ENCODE assay signal across 19 cellular contexts in genomic region chr2:218403810-218404209, GRCh38. TPM values are rescaled to one million over a fixed set of nuclear protein-coding genes. Genes with fewer than 3 reads are reported as not detected.
DNase-seq lines count a peak whose midpoint lies in the region; ATAC-seq and TF ChIP-seq lines count a peak whose summit lies in the region.
"Had no signal": no experiment of that assay in that cellular context is flagged by ENCODE, and none has a peak within 500 bp of the region (broad histone marks: within the 10 kb centered on the region; RNA-seq: fewer than 3 reads in every experiment).

No MANE protein-coding gene starts in this region.

- H3K9me3 ChIP-seq in left ventricle myocardium inferior (replicated peaks) (no peaks in the 10 kb centered on the region), heart left ventricle (no peaks in the 10 kb centered on the region), OCI-LY7 (ENCODE audit: low read length) (no peaks in the 10 kb centered on the region), esophagus squamous epithelium (no peaks in the 10 kb centered on the region), tibial nerve (no peaks in the 10 kb centered on the region)

- intact Hi-C loops in left ventricle myocardium inferior (cut with micrococcal nuclease) (no loop called here), heart left ventricle (cut with DNase I) (loop anchor here in 5 of 10 donors (10.0 kb wide), 2 partner anchors 161 to 251 kb away; partner anchors contain the start of genes BCS1L (in 4 of the 5), ZNF142 (in 4 of the 5), CNOT9 (in 1 of the 5) and USP37 (in 1 of the 5)), OCI-LY7 (cut with micrococcal nuclease; ENCODE audit: unreplicated experiment) (no loop called here), esophagus squamous epithelium (cut with DNase I) (loop anchor here (10.0 kb wide), 1 partner anchor 251 kb away; the partner anchor contains the start of genes BCS1L and ZNF142)

- H3K79me2 ChIP-seq in OCI-LY7 (ENCODE audit: insufficient read depth, low read depth, low read length) = peaks cover 19% of the 10 kb centered on the region

- ATAC-seq in heart left ventricle = no peak
- ATAC-seq: left lobe of liver had no signal

- TF ChIP-seq EP300 in tibial nerve (IDR thresholded peaks at IDR 0.05) = no peak

- H3K4me3 ChIP-seq in left ventricle myocardium inferior (no peak overlapping the region), heart left ventricle (no peak overlapping the region), OCI-LY7 (ENCODE audit: low read depth, low read length, poor library complexity, severe bottlenecking) (peak overlapping the region; percentile 27), esophagus squamous epithelium (no peak overlapping the region), tibial nerve (no peak overlapping the region)

- no peak for DNase-seq in left ventricle myocardium inferior
- DNase-seq in heart left ventricle = no peak
- peak; percentile 13 for DNase-seq in OCI-LY7 (ENCODE audit: low spot score)
- no peak for DNase-seq in esophagus squamous epithelium (lab: John Stamatoyannopoulos, UW)
- DNase-seq in tibial nerve (ENCODE audit: low spot score in 2 of 2) = no peak
- DNase-seq in NCI-H69 (lab: John Stamatoyannopoulos, UW) = no peak
- DNase-seq in amniotic stem cell (lab: John Stamatoyannopoulos, UW) = no peak
- DNase-seq in NCI-H526 (lab: John Stamatoyannopoulos, UW) = no peak
- DNase-seq: activated CD4-positive, alpha-beta T cell treated with anti-CD3 and anti-CD28 coated beads, Interleukin-2, amount 50 U/mL, for 1 hour; AML-193; dermis blood vessel endothelial cell; DMS79; NCI-H1694 treated with DMSO at 0.1 percent for 48 hours; NCI-H345; SHP77; stimulated activated CD4-positive, alpha-beta T cell treated with anti-CD3 and anti-CD28 coated beads, Interleukin-15, amount 100 ng/mL, for 24 hours; T1000 had no signal

- no peaks in the 10 kb centered on the region for H3K9me2 ChIP-seq in OCI-LY7 (ENCODE audit: insufficient read depth, low read length)

- CTCF ChIA-PET in OCI-LY7 (lab: Charles Lee; ENCODE audit: unreplicated experiment) = no interaction called here

- H3K36me3 ChIP-seq in left ventricle myocardium inferior (peaks cover 43% of the 10 kb centered on the region), heart left ventricle (peaks cover 3 to 45% (median 40%) of the 10 kb centered on the region in 9 donors), OCI-LY7 (ENCODE audit: insufficient read depth, low read length) (peaks cover 42% of the 10 kb centered on the region), esophagus squamous epithelium (peaks cover 24 to 43% (median 33%) of the 10 kb centered on the region in 3 donors), tibial nerve (peaks cover 0 to 41% (median 4%) of the 10 kb centered on the region in 3 donors)

- no peaks in the 10 kb centered on the region for H4K20me1 ChIP-seq in OCI-LY7 (ENCODE audit: insufficient read depth, low read length)

- H3K4me2 ChIP-seq in OCI-LY7 (ENCODE audit: low read length) = peak overlapping the region; percentile 90

- H3K4me1 ChIP-seq in left ventricle myocardium inferior (peaks cover 83% of the 10 kb centered on the region), heart left ventricle (peaks cover 12 to 69% (median 54%) of the 10 kb centered on the region in 12 donors), OCI-LY7 (ENCODE audit: insufficient read depth, low read length, poor library complexity, severe bottlenecking) (peaks cover 58% of the 10 kb centered on the region), esophagus squamous epithelium (peaks cover 48 to 78% (median 57%) of the 10 kb centered on the region in 3 donors), tibial nerve (peaks cover 0 to 71% (median 44%) of the 10 kb centered on the region in 4 donors)

- BruUV-seq in OCI-LY7 (replicated peaks; lab: Mats Ljungman, UMichigan) = no TSS peak

- no peaks in the 10 kb centered on the region for H3K27me3 ChIP-seq in left ventricle myocardium inferior (ENCODE audit: low read depth)
- H3K27me3 ChIP-seq in heart left ventricle = no peaks in the 10 kb centered on the region
- H3K27me3 ChIP-seq in esophagus squamous epithelium = no peaks in the 10 kb centered on the region
- no peaks in the 10 kb centered on the region for H3K27me3 ChIP-seq in tibial nerve

- peak overlapping the region; percentile 100 for H3K27ac ChIP-seq in left ventricle myocardium inferior (replicated peaks)
- H3K27ac ChIP-seq in heart left ventricle = no peak overlapping the region
- peak overlapping the region; percentile 81 for H3K27ac ChIP-seq in OCI-LY7 (ENCODE audit: low read depth, low read length, poor library complexity, severe bottlenecking)
- peak overlapping the region; percentile 8 to 95 (median 89) for H3K27ac ChIP-seq in esophagus squamous epithelium
- peak overlapping the region in 3 of 4 donors; percentile 87 to 97 (median 95) for H3K27ac ChIP-seq in tibial nerve

- POLR2A ChIA-PET in OCI-LY7 (lab: Charles Lee) = interaction anchor here (0.5 to 1.3 kb wide), 3 partner anchors 34 to 113 kb away, joined by 3 to 4 read pairs (median 4); no protein-coding TSS in a partner anchor

- TF ChIP-seq CTCF in left ventricle myocardium inferior (IDR thresholded peaks at IDR 0.05; ENCODE audit: borderline replicate concordance) = no peak
- no peak for TF ChIP-seq CTCF in heart left ventricle (IDR thresholded peaks at IDR 0.05)
- no peak for TF ChIP-seq CTCF in OCI-LY7 (conservative IDR thresholded peaks at IDR 0.05; ENCODE audit: low read length)
- no peak for TF ChIP-seq CTCF in esophagus squamous epithelium (IDR thresholded peaks at IDR 0.05)
- no peak for TF ChIP-seq CTCF in tibial nerve (IDR thresholded peaks at IDR 0.05)

- TF ChIP-seq POLR2A in heart left ventricle (IDR thresholded peaks at IDR 0.05) (no peak), esophagus squamous epithelium (IDR thresholded peaks at IDR 0.05) (no peak), tibial nerve (IDR thresholded peaks at IDR 0.05) (no peak)

- no peak overlapping the region for H2AFZ ChIP-seq in OCI-LY7 (ENCODE audit: low read length)

- 79 to 83% (median 81%) methylated on average over 7 of the region's 7 CpGs for WGBS in heart left ventricle, 4 donors
- WGBS in esophagus squamous epithelium, 2 donors = 61% methylated on average over 6 to 7 of the region's 7 CpGs
- 72 to 77% methylated on average over 7 of the region's 7 CpGs for WGBS in tibial nerve, 2 donors

RNA-seq across cellular contexts. Expression of gene CTDSP1, which starts 4.1 kb away (rescaled TPM):
- total RNA-seq in left ventricle myocardium inferior (81.5 TPM), heart left ventricle (100 to 1,000 TPM in 2 of 9 donors, 10 to 100 TPM in 7; 67.4 to 115 (median 93.8) TPM), OCI-LY7 (2022) (140 and 152 TPM in 2 replicates), esophagus squamous epithelium (10 to 100 TPM; 47.3 to 87.4 (median 58.0) TPM), tibial nerve (100 to 1,000 TPM; 122 to 164 (median 140) TPM)
- 100 to 1,000 TPM in 1 of 2 donors, 10 to 100 TPM in 1; 74.4 to 121 TPM for polyA plus RNA-seq in heart left ventricle
- total RNA-seq in OCI-LY7 (2014; rRNA removed; shearing (Covaris generic)) = 74.0 and 95.3 TPM in 2 replicates

RNA-seq across cellular contexts. Expression of gene VIL1, which starts 15.1 kb away (rescaled TPM):
- total RNA-seq in left ventricle myocardium inferior = not detected
- not detected for total RNA-seq in heart left ventricle
- polyA plus RNA-seq in heart left ventricle = under 1 TPM; 0.04 to 0.07 TPM
- total RNA-seq in OCI-LY7 (2014; rRNA removed; shearing (Covaris generic)) = 0.47 TPM in 1 of 2 replicates, not detected in the other
- total RNA-seq in OCI-LY7 (2022) = not detected in 2 replicates
- total RNA-seq in esophagus squamous epithelium = not detected
- not detected for total RNA-seq in tibial nerve
- total RNA-seq: dermis blood vessel endothelial cell had no signal

RNA-seq across cellular contexts. Expression of gene SLC11A1, which starts 21.7 kb away (rescaled TPM):
- total RNA-seq in left ventricle myocardium inferior (6.4 TPM), heart left ventricle (10 to 100 TPM in 2 of 9 donors, 1 to 10 TPM in 6, under 1 TPM in 1; 0.96 to 31.0 (median 4.3) TPM), OCI-LY7 (2022) (0.59 and 0.78 TPM in 2 replicates), esophagus squamous epithelium (10 to 100 TPM in 1 of 4 donors, 1 to 10 TPM in 3; 1.7 to 10.6 (median 8.7) TPM), tibial nerve (100 to 1,000 TPM in 1 of 4 donors, 10 to 100 TPM in 3; 19.0 to 213 (median 52.9) TPM)
- polyA plus RNA-seq in heart left ventricle = 1 to 10 TPM; 4.5 to 8.9 TPM
- 0.31 and 0.57 TPM in 2 replicates for total RNA-seq in OCI-LY7 (2014; rRNA removed; shearing (Covaris generic))

RNA-seq across cellular contexts. Expression of gene CATIP, which starts 47.2 kb away (rescaled TPM):
- total RNA-seq in left ventricle myocardium inferior (not detected), heart left ventricle (under 1 TPM in 1 of 9 donors, not detected in 8; 0.18 TPM), OCI-LY7 (2022) (not detected in 2 replicates), esophagus squamous epithelium (not detected), tibial nerve (not detected)
- polyA plus RNA-seq in heart left ventricle = under 1 TPM in 1 of 2 donors, not detected in 1; 0.07 TPM
- total RNA-seq in OCI-LY7 (2014; rRNA removed; shearing (Covaris generic)) = not detected in 2 replicates
- total RNA-seq: HT-29, left lobe of liver had no signal

Comparison
In these comparisons a context has a peak if more than half of its experiments do, and no peak if none do; other contexts are left out.
1. H3K27ac ChIP-seq: peak in left ventricle myocardium inferior (single experiment), OCI-LY7 (single experiment), esophagus squamous epithelium (4 of 4) and tibial nerve (3 of 4); none in heart left ventricle (0 of 12).